In genomic region chr22:29838599-29838956, GRCh38 we compare ENCODE assay signal across 8 cellular contexts. TPM values are rescaled to one million over a fixed set of nuclear protein-coding genes. Genes with fewer than 3 reads are reported as not detected.
DNase-seq lines count a peak whose midpoint lies in the region; ATAC-seq, FAIRE-seq and TF ChIP-seq lines count a peak whose summit lies in the region.

No MANE protein-coding gene starts in this region.

- H3K27me3 ChIP-seq in MG63: no peaks in the 10 kb centered on the region
- H3K27me3 ChIP-seq in endothelial cell of umbilical vein (ENCODE audit: control insufficient read depth in 2 of 2, insufficient read depth in 2 of 2, low read length in 2 of 2): no peaks in the 10 kb centered on the region
- H3K27me3 ChIP-seq in pancreas: no peaks in the 10 kb centered on the region

- dilution Hi-C loops in endothelial cell of umbilical vein (cut with MboI; ENCODE audit: extremely low pct_ligation_motif_present, low sequenced_read_pairs): no loop called here

- ATAC-seq in GM18498 (IDR thresholded peaks at IDR 0.05; ENCODE audit: unreplicated experiment) (peak; percentile 11), pancreas (peak in 3 of 4 donors; percentile 4 to 5 (median 4))

- peaks cover 14% of the 10 kb centered on the region for H3K79me2 ChIP-seq in endothelial cell of umbilical vein (ENCODE audit: control insufficient read depth, insufficient read depth, low read length)

- H3K9me1 ChIP-seq in endothelial cell of umbilical vein (replicated peaks; ENCODE audit: control insufficient read depth, extremely low read depth, insufficient read depth, low read length): no peaks in the 10 kb centered on the region

- no peaks in the 10 kb centered on the region for H4K20me1 ChIP-seq in endothelial cell of umbilical vein (replicated peaks; ENCODE audit: control insufficient read depth, extremely low read depth, insufficient read depth, low read length)

- intact Hi-C loops in endothelial cell of umbilical vein (cut with micrococcal nuclease): loop anchor here (1.0 to 5.0 kb wide), 2 partner anchors 45 to 154 kb away; partner anchors contain the start of gene MTMR3
- intact Hi-C loops in pancreas (cut with DNase I): no loop called here

- H3K27ac ChIP-seq in endothelial cell of umbilical vein (ENCODE audit: insufficient read depth, low read depth, low read length) (peak overlapping the region; percentile 42), pancreas (peak overlapping the region; percentile 38 to 86 (median 62))

- H3K4me3 ChIP-seq in MG63 (peak overlapping the region; percentile 79), endothelial cell of umbilical vein (replicated peaks in 1 of 3; ENCODE audit: insufficient read depth in 1 of 3, low read depth in 1 of 3, low read length in 3 of 3) (peak overlapping the region; percentile 79 to 92 (median 86)), pancreas (peak overlapping the region in 3 of 4 donors; percentile 82 to 92 (median 91))

- peak overlapping the region; percentile 88 for H3K4me2 ChIP-seq in endothelial cell of umbilical vein (ENCODE audit: insufficient read depth, low read length)

- TSS peak; percentile 39 for BruUV-seq in endothelial cell of umbilical vein (replicated peaks; lab: Mats Ljungman, UMichigan)

- DNase-seq in MG63: no peak
- no peak for DNase-seq in endothelial cell of umbilical vein (ENCODE audit: low read depth, low spot score)
- no peak for DNase-seq in pancreas
- DNase-seq in NK-92 (lab: John Stamatoyannopoulos, UW; ENCODE audit: unreplicated experiment): no peak
- no peak for DNase-seq in hepatic stellate cell (ENCODE audit: low spot score)
- DNase-seq in GM19240 (ENCODE audit: insufficient read length, low spot score): no peak
- no peak for DNase-seq in nucleus accumbens (lab: John Stamatoyannopoulos, UW)

- peak overlapping the region; percentile 65 for H3K9ac ChIP-seq in endothelial cell of umbilical vein (replicated peaks; ENCODE audit: extremely low read depth, insufficient read depth, low read length)

- FAIRE-seq in endothelial cell of umbilical vein (lab: Jason Lieb, UNC) (no peak), pancreas (lab: Jason Lieb, UNC) (no peak)

- TF ChIP-seq POLR2A in endothelial cell of umbilical vein (IDR thresholded peaks at IDR 0.05; ENCODE audit: low read depth, low read length): no peak

- H3K9me3 ChIP-seq in MG63: no peaks in the 10 kb centered on the region
- H3K9me3 ChIP-seq in endothelial cell of umbilical vein (replicated peaks; ENCODE audit: control insufficient read depth, insufficient read depth, low read length): no peaks in the 10 kb centered on the region
- no peaks in the 10 kb centered on the region for H3K9me3 ChIP-seq in pancreas

- H3K4me1 ChIP-seq in endothelial cell of umbilical vein (ENCODE audit: control insufficient read depth, extremely low read depth, insufficient read depth, low read length) (peaks cover 15% of the 10 kb centered on the region), pancreas (peaks cover 0 to 13% (median 5%) of the 10 kb centered on the region in 3 donors)

- peaks cover 5% of the 10 kb centered on the region; the same call in 1 of the 2 replicates for H3K36me3 ChIP-seq in MG63
- H3K36me3 ChIP-seq in endothelial cell of umbilical vein (ENCODE audit: control insufficient read depth in 2 of 2, extremely low read depth in 1 of 2, insufficient read depth in 2 of 2, low read length in 2 of 2): no peaks in the 10 kb centered on the region
- H3K36me3 ChIP-seq in pancreas: peaks cover 0 to 4% (median 0%) of the 10 kb centered on the region in 3 donors

- POLR2A ChIA-PET in endothelial cell of umbilical vein (lab: Charles Lee): no interaction called here

- 24 to 28% methylated on average over 5 of the region's 5 CpGs for WGBS in pancreas, 2 donors

- TF ChIP-seq CTCF in endothelial cell of umbilical vein (IDR thresholded peaks at IDR 0.05; ENCODE audit: extremely low read depth in 1 of 2, insufficient read depth in 1 of 2, low read depth in 1 of 2, low read length in 2 of 2): no peak
- no peak for TF ChIP-seq CTCF in pancreas (IDR thresholded peaks at IDR 0.05)

- H2AFZ ChIP-seq in endothelial cell of umbilical vein (ENCODE audit: low read depth, low read length): peak overlapping the region; percentile 80

- CTCF ChIA-PET in endothelial cell of umbilical vein (lab: Charles Lee): interaction anchor here (1.9 kb wide), 1 partner anchor 167 kb away, joined by 7 read pairs; no protein-coding TSS in a partner anchor

TF ChIP-seq in endothelial cell of umbilical vein, 7 proteins besides CTCF, POLR2A, EP300 and RAD21:
- TF ChIP-seq JUN (IDR thresholded peaks at IDR 0.05; ENCODE audit: borderline replicate concordance, insufficient read depth, insufficient read length, low read depth) (no peak), GATA2 (IDR thresholded peaks at IDR 0.05; ENCODE audit: insufficient read depth, insufficient read length, low read depth, low read length) (no peak), EZH2 (IDR thresholded peaks at IDR 0.05; ENCODE audit: borderline replicate concordance, low read depth, low read length, severe bottlenecking) (no peak), MYC (IDR thresholded peaks at IDR 0.05; ENCODE audit: low read depth, low read length) (no peak), MAX (IDR thresholded peaks at IDR 0.05; ENCODE audit: insufficient read depth, insufficient read length) (no peak), FOS (IDR thresholded peaks at IDR 0.05; ENCODE audit: borderline replicate concordance, insufficient read depth, low read length) (no peak), POLR2AphosphoS5 (IDR thresholded peaks at IDR 0.05; ENCODE audit: insufficient read depth, low read depth, low read length) (no peak)

RNA-seq across cellular contexts. Expression of gene ASCC2, which starts 0.5 kb away (rescaled TPM):
- total RNA-seq in MG63 (2014; rRNA removed; shearing (Covaris generic); ENCODE audit: low replicate concordance): 36.2 and 37.8 TPM in 2 replicates
- total RNA-seq in endothelial cell of umbilical vein: 60.4 and 60.7 TPM in 2 replicates
- polyA plus RNA-seq in endothelial cell of umbilical vein: 43.6 and 51.8 TPM in 2 replicates
- 40.6 and 45.1 TPM in 2 replicates for polyA plus RNA-seq in endothelial cell of umbilical vein (2011; cell fraction: cytosol; rRNA removed)
- polyA plus RNA-seq in endothelial cell of umbilical vein (2011; cell fraction: nucleus; rRNA removed): 78.3 and 83.7 TPM in 2 replicates
- 47.4 and 50.7 TPM in 2 replicates for polyA plus RNA-seq in endothelial cell of umbilical vein (2012)
- polyA minus RNA-seq in endothelial cell of umbilical vein: 69.9 and 72.5 TPM in 2 replicates
- 17.8 TPM for polyA minus RNA-seq in endothelial cell of umbilical vein (2011; cell fraction: cytosol; rRNA and poly(A)+ RNA removed)
- polyA minus RNA-seq in endothelial cell of umbilical vein (2011; cell fraction: nucleus; rRNA and poly(A)+ RNA removed): 59.7 and 72.2 TPM in 2 replicates
- total RNA-seq in pancreas: 10 to 100 TPM; 26.4 to 34.2 (median 28.7) TPM
- polyA plus RNA-seq in pancreas: 10 to 100 TPM; 58.6 to 66.6 TPM

RNA-seq across cellular contexts. Expression of gene MTMR3, which starts 44.4 kb away (rescaled TPM):
- total RNA-seq in MG63 (2014; rRNA removed; shearing (Covaris generic); ENCODE audit: low replicate concordance): 9.1 and 12.9 TPM in 2 replicates
- total RNA-seq in endothelial cell of umbilical vein (30.1 and 31.5 TPM in 2 replicates), pancreas (10 to 100 TPM; 15.5 to 32.5 (median 21.0) TPM)
- polyA plus RNA-seq in endothelial cell of umbilical vein (34.3 and 36.5 TPM in 2 replicates), pancreas (10 to 100 TPM; 16.9 to 19.7 TPM)
- polyA plus RNA-seq in endothelial cell of umbilical vein (2011; cell fraction: cytosol; rRNA removed): 16.3 and 16.5 TPM in 2 replicates
- polyA plus RNA-seq in endothelial cell of umbilical vein (2011; cell fraction: nucleus; rRNA removed): 128 and 129 TPM in 2 replicates
- polyA plus RNA-seq in endothelial cell of umbilical vein (2012): 14.9 and 15.0 TPM in 2 replicates
- polyA minus RNA-seq in endothelial cell of umbilical vein: 69.8 and 81.1 TPM in 2 replicates
- polyA minus RNA-seq in endothelial cell of umbilical vein (2011; cell fraction: cytosol; rRNA and poly(A)+ RNA removed): 6.3 TPM
- 89.8 and 114 TPM in 2 replicates for polyA minus RNA-seq in endothelial cell of umbilical vein (2011; cell fraction: nucleus; rRNA and poly(A)+ RNA removed)
